Comparison of ENCODE assay signal across 29 cellular contexts in genomic region chr7:24255139-24255538, GRCh38. TPM values are rescaled to one million over a fixed set of nuclear protein-coding genes. Genes with fewer than 3 reads are reported as not detected.
DNase-seq lines count a peak whose midpoint lies in the region; ATAC-seq and TF ChIP-seq lines count a peak whose summit lies in the region.
"Had no signal": no experiment of that assay in that cellular context is flagged by ENCODE, and none has a peak within 500 bp of the region (broad histone marks: within the 10 kb centered on the region; RNA-seq: fewer than 3 reads in every experiment).

No MANE protein-coding gene starts in this region.

- H3K9me3 ChIP-seq in SJSA1 (replicated peaks) (0 out of 2 replicates have a peak, but pooled peaks cover 3% of the 10 kb centered on the region), PC-3 (ENCODE audit: low read length) (no peaks in the 10 kb centered on the region)
- H3K9me3 ChIP-seq: ovary, upper lobe of right lung had no signal

- H3K4me2 ChIP-seq in PC-3 (ENCODE audit: low read length), result no peak overlapping the region
- H3K4me2 ChIP-seq: KMS-11 had no signal

- H3K27ac ChIP-seq in SJSA1, result peak overlapping the region; percentile 56
- no peak overlapping the region for H3K27ac ChIP-seq in PC-3 (ENCODE audit: low read length)
- H3K27ac ChIP-seq: epithelial cell of prostate, KMS-11, left ventricle myocardium inferior, ovary, upper lobe of right lung had no signal

- H3K4me3 ChIP-seq in Jurkat, Clone E6-1 (ENCODE audit: low read length), result no peak overlapping the region
- H3K4me3 ChIP-seq in SJSA1 (no peak overlapping the region), PC-3 (ENCODE audit: low read length) (no peak overlapping the region)
- H3K4me3 ChIP-seq: left ventricle myocardium inferior, ovary, upper lobe of right lung had no signal

- POLR2A ChIA-PET in PC-3 (lab: Charles Lee; ENCODE audit: unreplicated experiment), result no interaction called here

- no peaks in the 10 kb centered on the region for H3K9me2 ChIP-seq in PC-3 (replicated peaks; ENCODE audit: low read length)

- H3K36me3 ChIP-seq in SJSA1, result no peaks in the 10 kb centered on the region
- no peaks in the 10 kb centered on the region for H3K36me3 ChIP-seq in PC-3 (ENCODE audit: low read depth, low read length)
- H3K36me3 ChIP-seq: left ventricle myocardium inferior, ovary, upper lobe of right lung had no signal

- no peaks in the 10 kb centered on the region for H3K36me3 Mint-ChIP-seq in activated CD8-positive, alpha-beta memory T cell treated with anti-CD3 and anti-CD28 coated beads, Interleukin-2, amount 10 ng/mL, durations not matched to agents 7 days and 5 days
- peaks cover 3 to 5% (median 4%) of the 10 kb centered on the region in 3 donors for H3K36me3 Mint-ChIP-seq in immature natural killer cell

- no peak for TF ChIP-seq CTCF in PC-3 (conservative IDR thresholded peaks at IDR 0.05; ENCODE audit: low read depth, low read length)

- CTCF ChIA-PET in activated CD8-positive, alpha-beta memory T cell treated with anti-CD3 and anti-CD28 coated beads, Interleukin-2, amount 10 ng/mL, durations not matched to agents 7 days and 5 days (lab: Charles Lee), result no interaction called here
- CTCF ChIA-PET in PC-3 (lab: Charles Lee), result no interaction called here

- peaks cover 8% of the 10 kb centered on the region for H3K4me1 Mint-ChIP-seq in activated CD8-positive, alpha-beta memory T cell treated with anti-CD3 and anti-CD28 coated beads, Interleukin-2, amount 10 ng/mL, durations not matched to agents 7 days and 5 days
- peaks cover 21 to 22% of the 10 kb centered on the region in 2 donors for H3K4me1 Mint-ChIP-seq in immature natural killer cell
- H3K4me1 Mint-ChIP-seq: mesothelial cell of epicardium, nephron had no signal

- H3K79me2 ChIP-seq in PC-3 (ENCODE audit: low read length), result no peaks in the 10 kb centered on the region

- H4K20me1 ChIP-seq in PC-3 (ENCODE audit: low read length), result no peaks in the 10 kb centered on the region

- H3K4me3 Mint-ChIP-seq in activated CD8-positive, alpha-beta memory T cell treated with anti-CD3 and anti-CD28 coated beads, Interleukin-2, amount 10 ng/mL, durations not matched to agents 7 days and 5 days, result no peak overlapping the region
- H3K4me3 Mint-ChIP-seq in immature natural killer cell, result peak overlapping the region in 3 of 5 donors; percentile 38 to 57 (median 42)
- H3K4me3 Mint-ChIP-seq: activated T-cell treated with anti-CD3 and anti-CD28 coated beads, Interleukin-2, amount 50 U/mL, for 24 hours; mesothelial cell of epicardium; nephron; T-helper 17 cell had no signal

- H2AFZ ChIP-seq in PC-3 (ENCODE audit: low read length), result no peak overlapping the region

- DNase-seq in activated CD8-positive, alpha-beta memory T cell treated with anti-CD3 and anti-CD28 coated beads, Interleukin-2, amount 10 ng/mL, durations not matched to agents 7 days and 5 days, result peak; percentile 49
- no peak for DNase-seq in activated CD8-positive, alpha-beta memory T cell treated with anti-CD3 and anti-CD28 coated beads for 24 hours
- peak; percentile 54 for DNase-seq in Jurkat, Clone E6-1 (ENCODE audit: low read depth, low spot score)
- DNase-seq in SJSA1 (ENCODE audit: low read depth in 1 of 2, low spot score in 2 of 2) (peak in 1 of 2 experiments; percentile 37), immature natural killer cell (no peak), PC-3 (no peak)
- DNase-seq: activated CD4-positive, alpha-beta T cell treated with anti-CD3 and anti-CD28 coated beads, Interleukin-2, amount 50 U/mL, for 4 hours; activated naive CD4-positive, alpha-beta T cell treated with Interleukin-2 at 50 U/mL for 16 hours; activated T-cell treated with anti-CD3 and anti-CD28 coated beads, Interleukin-2, amount 50 U/mL, for 24 hours; C1 segment of cervical spinal cord; cerebellar nuclear complex; GF-D8; HCEC 1CT; left ventricle myocardium inferior; NCI-H1092 treated with DMSO at 0.1 percent for 48 hours; NCI-H1930; NCI-H69; ovary; right cardiac atrium; T-helper 17 cell; upper lobe of right lung had no signal

- H3F3A ChIP-seq in PC-3 (ENCODE audit: low read length, unreplicated experiment), result no peaks in the 10 kb centered on the region

- no TSS peak for BruUV-seq in PC-3 (replicated peaks; lab: Mats Ljungman, UMichigan)

- no peak overlapping the region for H3K9ac ChIP-seq in PC-3 (ENCODE audit: low read length)
- H3K9ac ChIP-seq: KMS-11 had no signal

- H3K4me1 ChIP-seq in SJSA1 (replicated peaks), result peaks cover 15% of the 10 kb centered on the region
- no peaks in the 10 kb centered on the region for H3K4me1 ChIP-seq in PC-3 (ENCODE audit: insufficient read depth, low read length)
- H3K4me1 ChIP-seq: left ventricle myocardium inferior, upper lobe of right lung had no signal

- intact Hi-C loops in PC-3 (cut with micrococcal nuclease), result no loop called here

- ATAC-seq in activated CD8-positive, alpha-beta memory T cell treated with anti-CD3 and anti-CD28 coated beads, Interleukin-2, amount 10 ng/mL, durations not matched to agents 7 days and 5 days, result no peak
- ATAC-seq in GM21786 (IDR thresholded peaks at IDR 0.05; ENCODE audit: unreplicated experiment) (no peak), GM19035 (IDR thresholded peaks at IDR 0.05; ENCODE audit: unreplicated experiment) (no peak), PC-3 (no peak)
- ATAC-seq: right cardiac atrium, T-helper 17 cell, upper lobe of right lung had no signal

- no peak overlapping the region for H3K27ac Mint-ChIP-seq in activated CD8-positive, alpha-beta memory T cell treated with anti-CD3 and anti-CD28 coated beads, Interleukin-2, amount 10 ng/mL, durations not matched to agents 7 days and 5 days
- peak overlapping the region in 2 of 6 donors; percentile 6 to 32 for H3K27ac Mint-ChIP-seq in immature natural killer cell
- H3K27ac Mint-ChIP-seq: activated T-cell treated with anti-CD3 and anti-CD28 coated beads, Interleukin-2, amount 50 U/mL, for 24 hours; mesothelial cell of epicardium; nephron; T-helper 17 cell had no signal

- peaks cover 15% of the 10 kb centered on the region for H3K27me3 Mint-ChIP-seq in activated CD8-positive, alpha-beta memory T cell treated with anti-CD3 and anti-CD28 coated beads, Interleukin-2, amount 10 ng/mL, durations not matched to agents 7 days and 5 days
- H3K27me3 Mint-ChIP-seq in immature natural killer cell (ENCODE audit: low read depth in 3 of 3), result peaks cover 0 to 6% (median 2%) of the 10 kb centered on the region in 3 donors
- H3K27me3 Mint-ChIP-seq: T-helper 17 cell had no signal

- no peaks in the 10 kb centered on the region for H3K27me3 ChIP-seq in SJSA1 (replicated peaks)
- no peaks in the 10 kb centered on the region for H3K27me3 ChIP-seq in PC-3 (ENCODE audit: low read length)
- H3K27me3 ChIP-seq: ovary, upper lobe of right lung had no signal

- peaks cover 8% of the 10 kb centered on the region for H3K9me3 Mint-ChIP-seq in activated CD8-positive, alpha-beta memory T cell treated with anti-CD3 and anti-CD28 coated beads, Interleukin-2, amount 10 ng/mL, durations not matched to agents 7 days and 5 days (ENCODE audit: low read depth)
- peaks cover 5 to 16% (median 9%) of the 10 kb centered on the region in 6 donors for H3K9me3 Mint-ChIP-seq in immature natural killer cell
- H3K9me3 Mint-ChIP-seq: activated T-cell treated with anti-CD3 and anti-CD28 coated beads, Interleukin-2, amount 50 U/mL, for 24 hours had no signal

RNA-seq across cellular contexts. Expression of gene NPY, which starts 28.9 kb away (rescaled TPM):
- not detected for total RNA-seq in activated CD8-positive, alpha-beta memory T cell treated with anti-CD3 and anti-CD28 coated beads, Interleukin-2, amount 10 ng/mL, durations not matched to agents 7 days and 5 days
- not detected for polyA plus RNA-seq in Jurkat, Clone E6-1 (2012; ENCODE audit: insufficient read depth, insufficient read length)
- total RNA-seq in SJSA1 (2014; rRNA removed; shearing (Covaris generic)), result not detected in 2 replicates
- polyA plus RNA-seq in immature natural killer cell, result not detected
- total RNA-seq in PC-3 (2014; rRNA removed), result not detected in 2 replicates
- total RNA-seq: HT-29, left ventricle myocardium inferior, mesothelial cell of epicardium, right cardiac atrium, SK-MEL-5, T-helper 17 cell, upper lobe of right lung had no signal
- polyA plus RNA-seq: ovary had no signal

Comparison
In these comparisons a context has a peak if more than half of its experiments do, and no peak if none do; other contexts are left out.
1. DNase-seq: peak in activated CD8-positive, alpha-beta memory T cell treated with anti-CD3 and anti-CD28 coated beads, Interleukin-2, amount 10 ng/mL, durations not matched to agents 7 days and 5 days (single experiment) and Jurkat, Clone E6-1 (single experiment); none in activated CD8-positive, alpha-beta memory T cell treated with anti-CD3 and anti-CD28 coated beads for 24 hours (single experiment), immature natural killer cell (0 of 3) and PC-3 (single experiment).